Comparison of ENCODE assay signal across 9 cellular contexts in genomic region chr6:151858294-151858693, GRCh38. TPM values are rescaled to one million over a fixed set of nuclear protein-coding genes. Genes with fewer than 3 reads are reported as not detected.
"Had no signal": no experiment of that assay in that cellular context is flagged by ENCODE, and none has a peak within 500 bp of the region (broad histone marks: within the 10 kb centered on the region; RNA-seq: fewer than 3 reads in every experiment).

No MANE protein-coding gene starts in this region.

- H2AFZ ChIP-seq: GM23338 had no signal

- H3K9me3 ChIP-seq: HAP-1 had no signal

- H3K4me2 ChIP-seq: GM23338 had no signal

- H3K36me3 ChIP-seq: HAP-1 had no signal

- H3K27ac ChIP-seq: HL-60 had no signal

- FAIRE-seq: H1, K562 had no signal

- H3K4me3 ChIP-seq: GM23338, HAP-1, K562 had no signal

- DNase-seq: H7, HFFc6, IMR-90 had no signal

- H3K4me1 ChIP-seq: HAP-1 had no signal

- ATAC-seq: GM23338, HCT116, K562 had no signal

RNA-seq across cellular contexts. Expression of gene ESR1, which starts 50.8 kb away (rescaled TPM):
- total RNA-seq: IMR-90 had no signal
- polyA plus RNA-seq: GM23338, IMR-90 had no signal
